In genomic region chr1:204407314-204407971, GRCh38 we compare ENCODE assay signal across 8 cellular contexts. TPM values are rescaled to one million over a fixed set of nuclear protein-coding genes. Genes with fewer than 3 reads are reported as not detected.
DNase-seq lines count a peak whose midpoint lies in the region; ATAC-seq and TF ChIP-seq lines count a peak whose summit lies in the region.

No MANE protein-coding gene starts in this region.

- no peak overlapping the region for H2AFZ ChIP-seq in GM23248

- TF ChIP-seq CTCF in fibroblast of pulmonary artery (IDR thresholded peaks at IDR 0.05; ENCODE audit: low read length, missing control alignments) (no peak), sigmoid colon (IDR thresholded peaks at IDR 0.05) (no peak)

- TF ChIP-seq POLR2A in sigmoid colon (IDR thresholded peaks at IDR 0.05) = no peak

- H3K4me1 Mint-ChIP-seq in T-cell = peaks cover 26 to 52% (median 29%) of the 10 kb centered on the region in 3 donors

- H3K36me3 ChIP-seq in GM23248 (ENCODE audit: low read depth) = peaks cover 54% of the 10 kb centered on the region
- peaks cover 5 to 42% (median 18%) of the 10 kb centered on the region in 4 donors for H3K36me3 ChIP-seq in sigmoid colon

- peak overlapping the region; percentile 92 for H3K4me2 ChIP-seq in GM23248 (ENCODE audit: unreplicated experiment)

- intact Hi-C loops in sigmoid colon (cut with DNase I) = no loop called here

- no peaks in the 10 kb centered on the region for H3K9me3 ChIP-seq in GM23248 (ENCODE audit: low read depth)
- H3K9me3 ChIP-seq in sigmoid colon = no peaks in the 10 kb centered on the region

- H4K20me1 ChIP-seq in GM23248 (ENCODE audit: insufficient read depth) = peaks cover 52% of the 10 kb centered on the region

- ATAC-seq in T-cell (replicated peaks in 1 of 4) (no peak), HG03280 (IDR thresholded peaks at IDR 0.05; ENCODE audit: unreplicated experiment) (no peak)

- CTCF ChIA-PET in T-cell (lab: Charles Lee) = interaction anchor here (0.6 to 4.9 kb wide), 5 partner anchors 9 to 96 kb away, joined by 3 to 53 read pairs (median 4); no protein-coding TSS in a partner anchor

- peak overlapping the region; percentile 99 for H3K4me3 ChIP-seq in GM23248
- peak overlapping the region; percentile 98 for H3K4me3 ChIP-seq in fibroblast of pulmonary artery (replicated peaks; ENCODE audit: low read depth, low read length)
- H3K4me3 ChIP-seq in sigmoid colon = peak overlapping the region; percentile 69 to 97 (median 92)

- H3K4me1 ChIP-seq in GM23248 (ENCODE audit: insufficient read depth) (peaks cover 18% of the 10 kb centered on the region), sigmoid colon (peaks cover 0 to 57% (median 34%) of the 10 kb centered on the region in 4 donors)

- no peak for TF ChIP-seq EP300 in sigmoid colon (IDR thresholded peaks at IDR 0.05)

- peak overlapping the region; percentile 99 for H3K9ac ChIP-seq in GM23248

- peaks cover 96% of the 10 kb centered on the region for H3K79me2 ChIP-seq in GM23248 (ENCODE audit: insufficient read depth)

- DNase-seq in GM23248 = peak; percentile 30
- DNase-seq in T-cell = no peak
- no peak for DNase-seq in fibroblast of pulmonary artery (ENCODE audit: low read depth)
- no peak for DNase-seq in sigmoid colon
- no peak for DNase-seq in superior temporal gyrus (ENCODE audit: extremely low spot score)
- no peak for DNase-seq in anterior cingulate cortex (lab: John Stamatoyannopoulos, UW)
- DNase-seq in G401 (ENCODE audit: low spot score) = no peak

- H3K27me3 ChIP-seq in GM23248 (replicated peaks; ENCODE audit: insufficient read depth) = no peaks in the 10 kb centered on the region
- no peaks in the 10 kb centered on the region for H3K27me3 ChIP-seq in sigmoid colon

- H3K9me2 ChIP-seq in GM23248 (ENCODE audit: insufficient read depth) = no peaks in the 10 kb centered on the region

- peaks cover 59% of the 10 kb centered on the region for H3F3A ChIP-seq in GM23248 (ENCODE audit: insufficient read depth)

- peak overlapping the region; percentile 98 to 99 (median 98) for H3K4me3 Mint-ChIP-seq in T-cell

- POLR2A ChIA-PET in T-cell (lab: Charles Lee) = interaction anchor here (0.6 to 1.8 kb wide), 6 partner anchors 9 to 106 kb away, joined by 3 to 15 read pairs (median 3); no protein-coding TSS in a partner anchor

- H3K36me3 Mint-ChIP-seq in T-cell = peaks cover 50% of the 10 kb centered on the region

- in situ Hi-C loops in GM23248 (cut with MboI) = no loop called here
- in situ Hi-C loops in G401 (cut with HindIII; ENCODE audit: low sequenced_read_pairs) = no loop called here

- H3K9me3 Mint-ChIP-seq in T-cell = no peaks in the 10 kb centered on the region

- no peaks in the 10 kb centered on the region for H3K27me3 Mint-ChIP-seq in T-cell

- peak overlapping the region; percentile 40 to 80 for H3K27ac Mint-ChIP-seq in T-cell

- 0 to 3% methylated on average over 3 of the region's 3 CpGs for WGBS in GM23248 (ENCODE audit: low coverage in 1 of 2, low lambda C conversion rate in 2 of 2, missing lambda C conversion rate in 2 of 2), 2 experiments
- 1% methylated on average over 3 of the region's 3 CpGs for WGBS in sigmoid colon, 2 donors

- H3K27ac ChIP-seq in GM23248 (peak overlapping the region; percentile 0; the same call in 1 of the 2 replicates), sigmoid colon (peak overlapping the region; percentile 96 to 100 (median 99))

RNA-seq across cellular contexts. Expression of gene PPP1R15B, which starts 4.2 kb away (rescaled TPM):
- total RNA-seq in GM23248 (2014; rRNA removed; shearing (Covaris generic)) = 27.6 and 28.4 TPM in 2 replicates
- polyA plus RNA-seq in GM23248 (2016; fragmentation: Nextera tagmentation; extraction: Ambion mirVana) (14.5 and 15.4 TPM in 2 replicates), sigmoid colon (10 to 100 TPM in 1 of 3 donors, 1 to 10 TPM in 2; 9.0 to 31.3 (median 9.5) TPM)
- total RNA-seq in T-cell (100 to 1,000 TPM in 2 of 5 donors, 10 to 100 TPM in 3; 67.9 to 151 (median 70.6) TPM), sigmoid colon (10 to 100 TPM; 40.0 to 44.7 (median 42.9) TPM)
- 16.4 and 30.7 TPM in 2 replicates for total RNA-seq in G401 (2014; rRNA removed; shearing (Covaris generic))

RNA-seq across cellular contexts. Expression of gene PLEKHA6, which starts 47.7 kb away (rescaled TPM):
- total RNA-seq in GM23248 (2014; rRNA removed; shearing (Covaris generic)) = 7.3 and 8.3 TPM in 2 replicates
- 4.5 and 5.5 TPM in 2 replicates for polyA plus RNA-seq in GM23248 (2016; fragmentation: Nextera tagmentation; extraction: Ambion mirVana)
- 1 to 10 TPM in 3 of 5 donors, under 1 TPM in 2; 0.38 to 1.9 (median 1.4) TPM for total RNA-seq in T-cell
- total RNA-seq in sigmoid colon = 10 to 100 TPM in 1 of 4 donors, 1 to 10 TPM in 3; 5.6 to 15.0 (median 8.5) TPM
- 10 to 100 TPM; 22.2 to 58.7 (median 40.5) TPM for polyA plus RNA-seq in sigmoid colon
- total RNA-seq in G401 (2014; rRNA removed; shearing (Covaris generic)) = not detected in 2 replicates
